20 cellular contexts compared by ENCODE assay signal in genomic region chr1:84510668-84511067, GRCh38. TPM values are rescaled to one million over a fixed set of nuclear protein-coding genes. Genes with fewer than 3 reads are reported as not detected.
"Had no signal": no experiment of that assay in that cellular context is flagged by ENCODE, and none has a peak within 500 bp of the region (broad histone marks: within the 10 kb centered on the region; RNA-seq: fewer than 3 reads in every experiment).

No MANE protein-coding gene starts in this region.

- H3K9ac ChIP-seq: neural progenitor cell had no signal

- H3K27me3 ChIP-seq: foreskin keratinocyte, neural progenitor cell, pancreas, thyroid gland had no signal

- H3K27ac ChIP-seq: coronary artery, foreskin keratinocyte, neural progenitor cell, pancreas, thyroid gland had no signal

- H3K4me2 ChIP-seq: neural progenitor cell had no signal

- H3K36me3 Mint-ChIP-seq: natural killer cell treated with Interleukin-12 subunit alpha and Interleukin-12 subunit beta and Interleukin-15 and Interleukin-18, amount 100 ng/mL, for 72 hours had no signal

- H3K36me3 ChIP-seq: pancreas, thyroid gland had no signal

- H3K4me3 Mint-ChIP-seq: natural killer cell treated with Interleukin-12 subunit alpha and Interleukin-12 subunit beta and Interleukin-15 and Interleukin-18, amount 100 ng/mL, for 72 hours; neural progenitor cell; type B pancreatic cell had no signal

- DNase-seq: effector CD8-positive, alpha-beta T cell; foreskin keratinocyte; left colon; left ventricle myocardium superior; mesenchymal stem cell; midbrain; nucleus accumbens; pancreas; right cardiac atrium; small intestine; stimulated activated CD4-positive, alpha-beta T cell treated with anti-CD3 and anti-CD28 coated beads, Interleukin-12 subunit alpha, Interleukin-12 subunit beta, amount 100 ng/mL, for 4 hours; stimulated activated naive CD4-positive, alpha-beta T cell; thyroid gland had no signal

- H3K4me1 ChIP-seq: pancreas had no signal

- H3K9me3 ChIP-seq: pancreas, thyroid gland had no signal

- H2AFZ ChIP-seq: neural progenitor cell had no signal

- H3K27me3 Mint-ChIP-seq: natural killer cell treated with Interleukin-12 subunit alpha and Interleukin-12 subunit beta and Interleukin-15 and Interleukin-18, amount 100 ng/mL, for 72 hours; progenitor cell of endocrine pancreas; type B pancreatic cell had no signal

- H3K4me3 ChIP-seq: coronary artery, lung, neural progenitor cell, pancreas, thyroid gland had no signal

- H3K9me3 Mint-ChIP-seq: natural killer cell treated with Interleukin-12 subunit alpha and Interleukin-12 subunit beta and Interleukin-15 and Interleukin-18, amount 100 ng/mL, for 72 hours had no signal

- H3K27ac Mint-ChIP-seq: natural killer cell treated with Interleukin-12 subunit alpha and Interleukin-12 subunit beta and Interleukin-15 and Interleukin-18, amount 100 ng/mL, for 72 hours; neural progenitor cell; progenitor cell of endocrine pancreas; type B pancreatic cell had no signal

RNA-seq across cellular contexts. Expression of gene SPATA1, which starts 4.5 kb away (rescaled TPM):
- total RNA-seq: kidney epithelial cell had no signal
